19 cellular contexts compared by ENCODE assay signal in the genomic region with DNA sequence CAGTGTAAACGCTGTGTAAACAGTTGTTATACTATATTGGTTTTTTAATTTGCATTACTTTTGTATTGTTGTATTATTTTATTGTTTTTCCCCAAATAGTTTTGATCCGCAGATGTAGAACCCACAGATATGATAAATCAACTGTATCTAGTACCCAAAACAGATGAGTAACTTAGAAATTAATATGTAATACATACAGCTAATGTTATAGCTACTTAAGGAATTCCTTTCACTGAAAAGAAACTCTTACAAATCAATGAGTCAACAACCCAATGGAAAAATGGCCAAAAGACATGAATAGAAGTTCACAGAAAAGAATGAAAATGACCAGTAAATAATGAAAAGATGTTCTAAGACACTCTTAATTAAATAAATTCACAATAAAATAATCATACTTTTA. TPM values are rescaled to one million over a fixed set of nuclear protein-coding genes. Genes with fewer than 3 reads are reported as not detected.
DNase-seq lines count a peak whose midpoint lies in the region; ATAC-seq, FAIRE-seq and TF ChIP-seq lines count a peak whose summit lies in the region.
"Had no signal": no experiment of that assay in that cellular context is flagged by ENCODE, and none has a peak within 500 bp of the region (broad histone marks: within the 10 kb centered on the region; RNA-seq: fewer than 3 reads in every experiment).

No MANE protein-coding gene starts in this region.

- intact Hi-C loops in kidney (cut with DNase I), result no loop called here
- intact Hi-C loops in Right ventricle myocardium inferior (cut with DNase I), result no loop called here

- FAIRE-seq in kidney (lab: Jason Lieb, UNC) (peak; percentile 44), RCC 7860 (lab: Jason Lieb, UNC) (no peak)
- FAIRE-seq: A204.1, D721Med, GM12892, H1 had no signal

- no peaks in the 10 kb centered on the region for H3K36me3 ChIP-seq in GM23248 (ENCODE audit: low read depth)
- H3K36me3 ChIP-seq in RWPE2 (ENCODE audit: low read depth), result no peaks in the 10 kb centered on the region
- H3K36me3 ChIP-seq in kidney (ENCODE audit: control insufficient read depth in 1 of 2, insufficient read depth in 2 of 2, low read length in 2 of 2), result no peaks in the 10 kb centered on the region
- H3K36me3 ChIP-seq: HAP-1 had no signal

- peak; percentile 51; the same call in 2 of the 3 replicates for ATAC-seq in RWPE2 (ENCODE audit: low read depth)
- no peak for ATAC-seq in HG03565 (IDR thresholded peaks at IDR 0.05; ENCODE audit: unreplicated experiment)
- no peak for ATAC-seq in Right ventricle myocardium inferior

- no peaks in the 10 kb centered on the region for H3K27me3 ChIP-seq in GM23248 (replicated peaks; ENCODE audit: insufficient read depth)
- H3K27me3 ChIP-seq in RWPE2 (ENCODE audit: insufficient read depth, poor library complexity, severe bottlenecking), result no peaks in the 10 kb centered on the region

- H3K9me2 ChIP-seq in GM23248 (ENCODE audit: insufficient read depth), result no peaks in the 10 kb centered on the region

- DNase-seq in GM23248, result peak; percentile 37
- peak; percentile 43 for DNase-seq in HCEC 1CT
- no peak for DNase-seq in RWPE2 (ENCODE audit: low spot score)
- no peak for DNase-seq in kidney
- DNase-seq in Right ventricle myocardium inferior (ENCODE audit: missing footprints), result no peak
- DNase-seq in RCC 7860 (ENCODE audit: low spot score), result no peak
- DNase-seq: ACHN; AML-193; Caco-2; CD4-positive, alpha-beta T cell; GDM1 had no signal

- no peaks in the 10 kb centered on the region for H4K20me1 ChIP-seq in GM23248 (ENCODE audit: insufficient read depth)

- no peak overlapping the region for H2AFZ ChIP-seq in GM23248

- H3K9ac ChIP-seq in GM23248, result no peak overlapping the region
- H3K9ac ChIP-seq in kidney (ENCODE audit: low read length in 2 of 2), result no peak overlapping the region
- H3K9ac ChIP-seq: KMS-11 had no signal

- in situ Hi-C loops in GM23248 (cut with MboI), result no loop called here

- no peaks in the 10 kb centered on the region for H3K79me2 ChIP-seq in GM23248 (ENCODE audit: insufficient read depth)

- H3K4me3 ChIP-seq in GM23248 (no peak overlapping the region), RWPE2 (ENCODE audit: severe bottlenecking) (no peak overlapping the region), kidney (ENCODE audit: low read length in 2 of 2) (no peak overlapping the region)
- H3K4me3 ChIP-seq: HAP-1 had no signal

- WGBS in GM23248 (ENCODE audit: low coverage in 1 of 2, low lambda C conversion rate in 2 of 2, missing lambda C conversion rate in 2 of 2), 2 experiments, result 77 to 84% methylated on average over 2 of the region's 2 CpGs

- H3K9me3 ChIP-seq in GM23248 (ENCODE audit: low read depth) (no peaks in the 10 kb centered on the region), RWPE2 (ENCODE audit: severe bottlenecking) (no peaks in the 10 kb centered on the region), kidney (ENCODE audit: control insufficient read depth in 1 of 2, low read length in 2 of 2) (no peaks in the 10 kb centered on the region)
- H3K9me3 ChIP-seq: Caco-2, HAP-1 had no signal

- no peak overlapping the region for H3K4me2 ChIP-seq in GM23248 (ENCODE audit: unreplicated experiment)
- H3K4me2 ChIP-seq: KMS-11 had no signal

- TF ChIP-seq CTCF in RWPE2 (IDR thresholded peaks at IDR 0.05; ENCODE audit: poor library complexity, severe bottlenecking) (no peak), kidney (IDR thresholded peaks at IDR 0.05; ENCODE audit: borderline replicate concordance, extremely low read depth, insufficient read depth) (no peak)

- H3K27ac ChIP-seq in GM23248, result no peak overlapping the region
- H3K27ac ChIP-seq in RWPE2 (ENCODE audit: poor library complexity, severe bottlenecking), result peak overlapping the region; percentile 16
- no peak overlapping the region for H3K27ac ChIP-seq in kidney (ENCODE audit: low read depth in 2 of 2, low read length in 2 of 2)
- H3K27ac ChIP-seq: C4-2B, KMS-11 had no signal

- H3K4me1 ChIP-seq in GM23248 (ENCODE audit: insufficient read depth) (peaks cover 10% of the 10 kb centered on the region), RWPE2 (ENCODE audit: insufficient read depth, poor library complexity, severe bottlenecking) (peaks cover 19% of the 10 kb centered on the region), kidney (ENCODE audit: control insufficient read depth in 1 of 2, insufficient read depth in 1 of 2, low read depth in 1 of 2, low read length in 2 of 2) (no peaks in the 10 kb centered on the region)
- H3K4me1 ChIP-seq: HAP-1 had no signal

- 0 out of 2 replicates have a peak, but pooled peaks cover 4% of the 10 kb centered on the region for H3F3A ChIP-seq in GM23248 (ENCODE audit: insufficient read depth)

RNA-seq across cellular contexts. Expression of gene ARL4A, which starts 32.3 kb away (rescaled TPM):
- total RNA-seq in GM23248 (2014; rRNA removed; shearing (Covaris generic)), result 17.5 and 22.6 TPM in 2 replicates
- 20.9 and 23.0 TPM in 2 replicates for polyA plus RNA-seq in GM23248 (2016; fragmentation: Nextera tagmentation; extraction: Ambion mirVana)
- 21.6 TPM for total RNA-seq in kidney
- polyA plus RNA-seq in kidney (ENCODE audit: insufficient read depth, low read depth, low replicate concordance), result 11.8 TPM
- 10.1 TPM for total RNA-seq in Right ventricle myocardium inferior

Comparison
In these comparisons a context has a peak if more than half of its experiments do, and no peak if none do; other contexts are left out.
1. DNase-seq: peak in GM23248 (single experiment) and HCEC 1CT (single experiment); none in RWPE2 (single experiment), kidney (single experiment), Right ventricle myocardium inferior (single experiment) and RCC 7860 (single experiment).